ENCODE assay signal across 7 cellular contexts in genomic region chr4:105520819-105521790, GRCh38.
DNase-seq lines count a peak whose midpoint lies in the region; ATAC-seq, FAIRE-seq and TF ChIP-seq lines count a peak whose summit lies in the region.

No MANE protein-coding gene starts in this region.

- H3K4me3 ChIP-seq in HL-60 (replicated peaks; ENCODE audit: insufficient read depth, low read length): no peak overlapping the region

- H3K27ac ChIP-seq in HL-60 (replicated peaks): no peak overlapping the region

- DNase-seq in ELR (ENCODE audit: low read depth) (peak; percentile 62), HL-60 (ENCODE audit: low read depth in 1 of 2, low spot score in 1 of 2) (peak; percentile 12 to 41), OCI-M1 (lab: John Stamatoyannopoulos, UW) (peak; percentile 73), midbrain (lab: John Stamatoyannopoulos, UW) (peak; percentile 24)
- no peak for DNase-seq in NK-92 treated with Interleukin-12 subunit alpha and Interleukin-12 subunit beta, amount 100 ng/mL, for 24 hours (lab: John Stamatoyannopoulos, UW)

- peak; percentile 62 for ATAC-seq in GM19438 (IDR thresholded peaks at IDR 0.05; ENCODE audit: low read depth, unreplicated experiment)

- H3K27me3 ChIP-seq in HL-60 (ENCODE audit: insufficient read depth, poor library complexity, severe bottlenecking): no peaks in the 10 kb centered on the region

- peak; percentile 8 for FAIRE-seq in endometrium (lab: Jason Lieb, UNC)

- no peak for TF ChIP-seq CTCF in HL-60 (IDR thresholded peaks at IDR 0.05; ENCODE audit: insufficient read depth, low read length)
